22 cellular contexts compared by ENCODE assay signal in the genomic region with DNA sequence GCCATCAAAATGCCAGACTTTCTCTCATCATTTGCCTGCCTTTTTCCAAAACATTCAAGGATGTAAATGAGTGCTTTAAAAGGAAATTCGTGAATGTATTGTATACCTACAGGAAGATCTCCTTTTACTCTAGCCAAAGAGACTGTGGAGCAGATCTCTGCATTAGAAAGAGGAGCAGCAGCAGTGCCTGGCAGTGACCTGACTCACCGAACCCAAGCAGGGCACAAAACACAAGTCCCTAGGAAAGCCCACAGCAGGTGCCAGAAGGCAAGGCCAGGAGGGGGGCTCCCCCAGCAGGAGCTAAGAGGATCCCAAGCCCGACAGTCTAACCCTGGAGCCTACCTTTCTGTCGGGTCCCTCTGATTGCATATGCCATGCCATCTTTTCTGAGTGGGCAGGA. TPM values are rescaled to one million over a fixed set of nuclear protein-coding genes. Genes with fewer than 3 reads are reported as not detected.
"Had no signal": no experiment of that assay in that cellular context is flagged by ENCODE, and none has a peak within 500 bp of the region (broad histone marks: within the 10 kb centered on the region; RNA-seq: fewer than 3 reads in every experiment).

No MANE protein-coding gene starts in this region.

- H3K9me3 ChIP-seq: neutrophil, ovary, prostate gland, upper lobe of left lung had no signal

- H3K27ac ChIP-seq: epithelial cell of prostate, heart right ventricle, neutrophil, ovary, prostate gland, upper lobe of left lung, VCaP had no signal

- H3K4me1 ChIP-seq: prostate gland had no signal

- H3K27me3 ChIP-seq: heart right ventricle, neutrophil, ovary, upper lobe of left lung had no signal

- ATAC-seq: activated CD8-positive, alpha-beta T cell treated with anti-CD3 and anti-CD28 coated beads, Interleukin-2, amount 10 ng/mL, durations not matched to agents 7 days and 5 days; activated naive CD8-positive, alpha-beta T cell treated with anti-CD3 and anti-CD28 coated beads, Interleukin-2, amount 50 U/mL, for 24 hours; heart right ventricle had no signal

- DNase-seq: activated CD4-positive, alpha-beta T cell treated with anti-CD3 and anti-CD28 coated beads, Interleukin-2, amount 10 ng/mL, durations not matched to agents 7 days and 5 days; activated CD4-positive, CD25-positive, alpha-beta regulatory T cell treated with anti-CD3 and anti-CD28 coated beads, Interleukin-2, amount 50 U/mL, for 72 hours; activated CD8-positive, alpha-beta T cell treated with anti-CD3 and anti-CD28 coated beads, Interleukin-2, amount 10 ng/mL, durations not matched to agents 7 days and 5 days; activated gamma-delta T cell; activated naive CD4-positive, alpha-beta T cell treated with anti-CD3 and anti-CD28 coated beads, Interleukin-2, amount 50 U/mL, for 16 hours; activated naive CD8-positive, alpha-beta T cell treated with anti-CD3 and anti-CD28 coated beads, Interleukin-2, amount 50 U/mL, for 24 hours; cortex of kidney; heart right ventricle; mesenchymal stem cell; ovary; stimulated activated CD4-positive, alpha-beta T cell treated with anti-CD3 and anti-CD28 coated beads, Interleukin-4, amount 100 ng/mL, for 24 hours; stimulated activated naive CD4-positive, alpha-beta T cell treated with Interleukin-2 at 50 U/mL for 16 hours; upper lobe of left lung had no signal

- H3K4me1 Mint-ChIP-seq: activated CD4-positive, alpha-beta T cell treated with anti-CD3 and anti-CD28 coated beads, Interleukin-2, amount 10 ng/mL, durations not matched to agents 7 days and 5 days had no signal

- H3K36me3 ChIP-seq: heart right ventricle, neutrophil, ovary, prostate gland, upper lobe of left lung had no signal

- H3K4me3 Mint-ChIP-seq: activated CD4-positive, alpha-beta T cell treated with anti-CD3 and anti-CD28 coated beads, Interleukin-2, amount 10 ng/mL, durations not matched to agents 7 days and 5 days; activated CD8-positive, alpha-beta T cell treated with anti-CD3 and anti-CD28 coated beads, Interleukin-2, amount 10 ng/mL, durations not matched to agents 7 days and 5 days; activated naive CD8-positive, alpha-beta T cell treated with anti-CD3 and anti-CD28 coated beads, Interleukin-2, amount 50 U/mL, for 24 hours; activated T-helper 1 cell treated with anti-CD3 and anti-CD28 coated beads, Interleukin-12 subunit alpha, Interleukin-12 subunit beta, Interleukin-2, Interleukin-4 antibody, amounts not matched to agents 30 ng/mL and 10 ng/mL and 1 ng/mL, durations not matched to agents 14 hours and 24 hours and 36 hours; nephron; T-helper 2 cell treated with Interferon-gamma antibody and Interleukin-4, amounts not matched to agents 5 μg/mL and 100 μg/mL, for 36 hours had no signal

- H3K27me3 Mint-ChIP-seq: activated CD4-positive, alpha-beta T cell treated with anti-CD3 and anti-CD28 coated beads, Interleukin-2, amount 10 ng/mL, durations not matched to agents 7 days and 5 days; activated naive CD8-positive, alpha-beta T cell treated with anti-CD3 and anti-CD28 coated beads, Interleukin-2, amount 50 U/mL, for 24 hours had no signal

- H3K9me3 Mint-ChIP-seq: activated CD4-positive, alpha-beta T cell treated with anti-CD3 and anti-CD28 coated beads, Interleukin-2, amount 10 ng/mL, durations not matched to agents 7 days and 5 days; nephron had no signal

- H3K27ac Mint-ChIP-seq: activated CD4-positive, alpha-beta T cell treated with anti-CD3 and anti-CD28 coated beads, Interleukin-2, amount 10 ng/mL, durations not matched to agents 7 days and 5 days; activated CD8-positive, alpha-beta T cell treated with anti-CD3 and anti-CD28 coated beads, Interleukin-2, amount 10 ng/mL, durations not matched to agents 7 days and 5 days; activated naive CD8-positive, alpha-beta T cell treated with anti-CD3 and anti-CD28 coated beads, Interleukin-2, amount 50 U/mL, for 24 hours; activated T-helper 1 cell treated with anti-CD3 and anti-CD28 coated beads, Interleukin-12 subunit alpha, Interleukin-12 subunit beta, Interleukin-2, Interleukin-4 antibody, amounts not matched to agents 30 ng/mL and 10 ng/mL and 1 ng/mL, durations not matched to agents 14 hours and 24 hours and 36 hours; nephron; T-helper 2 cell treated with Interferon-gamma antibody and Interleukin-4, amounts not matched to agents 5 μg/mL and 100 μg/mL, for 36 hours had no signal

- H3K4me3 ChIP-seq: heart right ventricle, ovary, prostate gland, upper lobe of left lung had no signal

RNA-seq across cellular contexts. Expression of a gene that starts 47.9 kb away (rescaled TPM):
- total RNA-seq: activated CD8-positive, alpha-beta T cell treated with anti-CD3 and anti-CD28 coated beads, Interleukin-2, amount 10 ng/mL, durations not matched to agents 7 days and 5 days; fibroblast of villous mesenchyme; myocyte had no signal
